8 cellular contexts compared by ENCODE assay signal in genomic region chr21:43810505-43811261, GRCh38. TPM values are rescaled to one million over a fixed set of nuclear protein-coding genes. Genes with fewer than 3 reads are reported as not detected.
DNase-seq lines count a peak whose midpoint lies in the region; ATAC-seq and TF ChIP-seq lines count a peak whose summit lies in the region.

No MANE protein-coding gene starts in this region.

- no peak overlapping the region for H3K27ac Mint-ChIP-seq in MCF 10A (ENCODE audit: low read depth, unreplicated experiment)

- TF ChIP-seq CTCF in GM10248 (IDR thresholded peaks at IDR 0.05; ENCODE audit: control extremely low read depth, extremely low read depth, low read depth, missing control alignments): peak; percentile 98
- peak; percentile 99 for TF ChIP-seq CTCF in WI38 (IDR thresholded peaks at IDR 0.05; ENCODE audit: low read depth, low read length)
- TF ChIP-seq CTCF in MCF 10A (IDR thresholded peaks at IDR 0.05; ENCODE audit: unreplicated experiment): peak; percentile 96

- H3K4me3 ChIP-seq in WI38 (ENCODE audit: low read depth, low read length): no peak overlapping the region

- H3K27me3 Mint-ChIP-seq in MCF 10A (ENCODE audit: insufficient read depth, unreplicated experiment): no peaks in the 10 kb centered on the region

- H3K36me3 Mint-ChIP-seq in MCF 10A (ENCODE audit: insufficient read depth, unreplicated experiment): no peaks in the 10 kb centered on the region

- DNase-seq in GM10248 (ENCODE audit: extremely low spot score) (peak; percentile 95), NCI-H2171 treated with DMSO at 0.1 percent for 48 hours (lab: John Stamatoyannopoulos, UW) (peak; percentile 84), MCF 10A (ENCODE audit: unreplicated experiment) (peak; percentile 72), islet precursor cell (peak; percentile 91)
- peak; percentile 89 to 90 for DNase-seq in stimulated activated CD4-positive, alpha-beta T cell treated with anti-CD3 and anti-CD28 coated beads, Interleukin-15, amount 100 ng/mL, for 48 hours (ENCODE audit: low read depth in 2 of 2)

- POLR2A ChIA-PET in GM10248 (lab: Yijun Ruan, JAX) (no interaction called here), MCF 10A (lab: Yijun Ruan, JAX) (interaction anchor here (1.3 to 3.0 kb wide), 3 partner anchors 58 to 165 kb away, joined by 3 to 22 read pairs (median 4); no protein-coding TSS in a partner anchor)

- peak overlapping the region; percentile 67 for H3K4me3 Mint-ChIP-seq in MCF 10A (ENCODE audit: unreplicated experiment)

- CTCF ChIA-PET in GM10248 (lab: Yijun Ruan, JAX) (interaction anchor here (0.6 to 2.7 kb wide), 27 partner anchors 9 to 491 kb away, joined by 3 to 18 read pairs (median 4); partner anchors contain the start of gene RRP1), MCF 10A (lab: Yijun Ruan, JAX) (interaction anchor here (0.6 to 2.1 kb wide), 13 partner anchors 12 to 200 kb away, joined by 3 to 22 read pairs (median 4); partner anchors contain the start of gene RRP1)

- ATAC-seq in HG02763 (IDR thresholded peaks at IDR 0.05; ENCODE audit: unreplicated experiment) (peak; percentile 58), HG03025 (IDR thresholded peaks at IDR 0.05; ENCODE audit: low FRiP score, unreplicated experiment) (no peak)

- H3K4me1 Mint-ChIP-seq in MCF 10A (ENCODE audit: insufficient read depth, unreplicated experiment): peaks cover 25% of the 10 kb centered on the region

- no TSS peak for BruUV-seq in MCF 10A (replicated peaks; lab: Mats Ljungman, UMichigan)

- no peaks in the 10 kb centered on the region for H3K9me3 Mint-ChIP-seq in MCF 10A (ENCODE audit: unreplicated experiment)

- intact Hi-C loops in MCF 10A (cut with micrococcal nuclease): loop anchor here (1.0 to 5.0 kb wide), 2 partner anchors 52 to 165 kb away; no protein-coding TSS in a partner anchor

RNA-seq across cellular contexts. Expression of gene RRP1, which starts 21.3 kb away (rescaled TPM):
- total RNA-seq in MCF 10A (2022): 43.7 and 56.0 TPM in 2 replicates

RNA-seq across cellular contexts. Expression of gene CSTB, which starts 34.6 kb away (rescaled TPM):
- 60.5 and 75.0 TPM in 2 replicates for total RNA-seq in MCF 10A (2022)

RNA-seq across cellular contexts. Expression of gene AGPAT3, which starts 54.3 kb away (rescaled TPM):
- 58.3 and 70.6 TPM in 2 replicates for total RNA-seq in MCF 10A (2022)
